ENCODE assay signal across 9 cellular contexts in genomic region chr14:89912667-89913211, GRCh38. TPM values are rescaled to one million over a fixed set of nuclear protein-coding genes. Genes with fewer than 3 reads are reported as not detected.
A peak's percentile ranks its signal among the peaks of the same experiment; 100 is the strongest.
DNase-seq lines count a peak whose midpoint lies in the region; ATAC-seq and TF ChIP-seq lines count a peak whose summit lies in the region.
"Had no signal": no experiment of that assay in that cellular context is flagged by ENCODE, and none has a peak within 500 bp of the region (broad histone marks: within the 10 kb centered on the region; RNA-seq: fewer than 3 reads in every experiment).

No MANE protein-coding gene starts in this region.

- H3K27me3 Mint-ChIP-seq in GM23338 (ENCODE audit: insufficient read depth, low read depth, poor library complexity) (peaks cover 9% of the 10 kb centered on the region), nephron progenitor cell (ENCODE audit: low read depth, poor library complexity) (peaks cover 4% of the 10 kb centered on the region)
- peaks cover 1 to 7% of the 10 kb centered on the region in 2 donors for H3K27me3 Mint-ChIP-seq in CD8-positive, alpha-beta memory T cell

- no peak for ATAC-seq in GM23338
- ATAC-seq in GM18867 (IDR thresholded peaks at IDR 0.05; ENCODE audit: unreplicated experiment), result no peak

- no peak for TF ChIP-seq CTCF in GM23338 (conservative IDR thresholded peaks at IDR 0.05; ENCODE audit: low read depth in 2 of 2)
- no peak for TF ChIP-seq CTCF in fibroblast of villous mesenchyme (IDR thresholded peaks at IDR 0.05; ENCODE audit: insufficient read depth, low read depth, low read length)
- TF ChIP-seq CTCF in nephron progenitor cell (IDR thresholded peaks at IDR 0.05), result no peak
- no peak for TF ChIP-seq CTCF in vagina (IDR thresholded peaks at IDR 0.05)

- H3K79me2 ChIP-seq in GM23338 (replicated peaks; ENCODE audit: insufficient read depth), result no peaks in the 10 kb centered on the region

- H3K9me2 ChIP-seq in GM23338 (ENCODE audit: insufficient read depth), result no peaks in the 10 kb centered on the region

- no peak overlapping the region; the same call in 2 of the 3 replicates for H3K4me3 Mint-ChIP-seq in GM23338
- no peak overlapping the region for H3K4me3 Mint-ChIP-seq in nephron progenitor cell
- no peak overlapping the region for H3K4me3 Mint-ChIP-seq in CD8-positive, alpha-beta memory T cell

- POLR2A ChIA-PET in CD8-positive, alpha-beta memory T cell (lab: Charles Lee), result no interaction called here

- H3K4me1 ChIP-seq in GM23338 (ENCODE audit: insufficient read depth), result peaks cover 31% of the 10 kb centered on the region
- H3K4me1 ChIP-seq in CD8-positive, alpha-beta memory T cell (ENCODE audit: insufficient read depth, low read length), result no peaks in the 10 kb centered on the region
- no peaks in the 10 kb centered on the region for H3K4me1 ChIP-seq in vagina

- H2AFZ ChIP-seq in GM23338, result no peak overlapping the region

- H3K36me3 ChIP-seq in GM23338 (ENCODE audit: insufficient read depth), result no peaks in the 10 kb centered on the region
- no peaks in the 10 kb centered on the region for H3K36me3 ChIP-seq in CD8-positive, alpha-beta memory T cell (ENCODE audit: insufficient read depth, low read length)
- H3K36me3 ChIP-seq in vagina, result no peaks in the 10 kb centered on the region
- H3K36me3 ChIP-seq: neutrophil had no signal

- peak; percentile 53 for DNase-seq in GM23338 (ENCODE audit: low spot score)
- DNase-seq in RPMI7951 (ENCODE audit: low read depth), result peak; percentile 90
- DNase-seq in fibroblast of villous mesenchyme (ENCODE audit: low read depth), result peak; percentile 97
- DNase-seq in retina, result peak; percentile 67
- DNase-seq in nephron progenitor cell, result no peak
- no peak for DNase-seq in CD8-positive, alpha-beta memory T cell
- DNase-seq in vagina (ENCODE audit: extremely low spot score in 2 of 2), result no peak

- no peaks in the 10 kb centered on the region for H4K20me1 ChIP-seq in GM23338 (replicated peaks; ENCODE audit: insufficient read depth)

- TF ChIP-seq POLR2A in vagina (IDR thresholded peaks at IDR 0.05), result no peak

- CTCF ChIA-PET in CD8-positive, alpha-beta memory T cell (lab: Charles Lee), result interaction anchor here (1.0 to 3.8 kb wide), 2 partner anchors 872 to 886 kb away, joined by 3 to 16 read pairs; no protein-coding TSS in a partner anchor

- H3F3A ChIP-seq in GM23338 (replicated peaks; ENCODE audit: low read depth), result no peaks in the 10 kb centered on the region

- H3K36me3 Mint-ChIP-seq in GM23338 (ENCODE audit: low read depth) (no peaks in the 10 kb centered on the region), nephron progenitor cell (ENCODE audit: low read depth) (peaks cover 6% of the 10 kb centered on the region)
- H3K36me3 Mint-ChIP-seq in CD8-positive, alpha-beta memory T cell, result no peaks in the 10 kb centered on the region

- no peaks in the 10 kb centered on the region for H3K27me3 ChIP-seq in GM23338 (ENCODE audit: insufficient read depth)
- H3K27me3 ChIP-seq in CD8-positive, alpha-beta memory T cell (ENCODE audit: insufficient read depth, low read length, poor library complexity, severe bottlenecking), result no peaks in the 10 kb centered on the region
- H3K27me3 ChIP-seq in vagina, result no peaks in the 10 kb centered on the region

- H3K4me3 ChIP-seq in GM23338 (no peak overlapping the region), fibroblast of villous mesenchyme (ENCODE audit: low read depth, low read length) (no peak overlapping the region), vagina (no peak overlapping the region)
- H3K4me3 ChIP-seq in CD8-positive, alpha-beta memory T cell (ENCODE audit: low read length), result no peak overlapping the region

- H3K9me3 Mint-ChIP-seq in GM23338 (no peaks in the 10 kb centered on the region), nephron progenitor cell (no peaks in the 10 kb centered on the region)
- H3K9me3 Mint-ChIP-seq in CD8-positive, alpha-beta memory T cell, result no peaks in the 10 kb centered on the region

- H3K4me1 Mint-ChIP-seq in GM23338 (peaks cover 44% of the 10 kb centered on the region), nephron progenitor cell (peaks cover 28% of the 10 kb centered on the region)
- H3K4me1 Mint-ChIP-seq in CD8-positive, alpha-beta memory T cell, result peaks cover 2 to 4% (median 4%) of the 10 kb centered on the region in 3 donors

- intact Hi-C loops in vagina (cut with DNase I), result loop anchor here (5.0 kb wide), 1 partner anchor 870 kb away; no protein-coding TSS in a partner anchor

- H3K4me2 ChIP-seq in GM23338, result no peak overlapping the region

- no peak overlapping the region for H3K27ac ChIP-seq in GM23338 (ENCODE audit: low read depth)
- no peak overlapping the region for H3K27ac ChIP-seq in CD8-positive, alpha-beta memory T cell (ENCODE audit: low read depth, low read length)
- H3K27ac ChIP-seq in vagina, result no peak overlapping the region
- H3K27ac ChIP-seq: neutrophil had no signal

- H3K27ac Mint-ChIP-seq in GM23338 (peak overlapping the region; percentile 71; the same call in 1 of the 2 replicates), nephron progenitor cell (no peak overlapping the region)
- H3K27ac Mint-ChIP-seq in CD8-positive, alpha-beta memory T cell, result peak overlapping the region in 1 of 8 donors; percentile 8

- no peaks in the 10 kb centered on the region for H3K9me3 ChIP-seq in CD8-positive, alpha-beta memory T cell (ENCODE audit: low read length)
- no peaks in the 10 kb centered on the region for H3K9me3 ChIP-seq in vagina
- H3K9me3 ChIP-seq: neutrophil had no signal

TF ChIP-seq in GM23338, 12 proteins besides CTCF, POLR2A, EP300 and RAD21 (continues in another document):
- TF ChIP-seq REST (IDR thresholded peaks at IDR 0.05; ENCODE audit: unreplicated experiment) (no peak), ZNF331 (CRISPR knock-in tag; IDR thresholded peaks at IDR 0.05; ENCODE audit: low read depth) (no peak), POLR2AphosphoS5 (IDR thresholded peaks at IDR 0.05; ENCODE audit: low read depth) (no peak), STAT1 (IDR thresholded peaks at IDR 0.05; ENCODE audit: unreplicated experiment) (no peak), JUNB (IDR thresholded peaks at IDR 0.05; ENCODE audit: unreplicated experiment) (no peak), EZH2phosphoT487 (IDR thresholded peaks at IDR 0.05; ENCODE audit: unreplicated experiment) (no peak), ZNF114 (CRISPR knock-in tag; IDR thresholded peaks at IDR 0.05) (no peak)
- TF ChIP-seq, protein P1, sequence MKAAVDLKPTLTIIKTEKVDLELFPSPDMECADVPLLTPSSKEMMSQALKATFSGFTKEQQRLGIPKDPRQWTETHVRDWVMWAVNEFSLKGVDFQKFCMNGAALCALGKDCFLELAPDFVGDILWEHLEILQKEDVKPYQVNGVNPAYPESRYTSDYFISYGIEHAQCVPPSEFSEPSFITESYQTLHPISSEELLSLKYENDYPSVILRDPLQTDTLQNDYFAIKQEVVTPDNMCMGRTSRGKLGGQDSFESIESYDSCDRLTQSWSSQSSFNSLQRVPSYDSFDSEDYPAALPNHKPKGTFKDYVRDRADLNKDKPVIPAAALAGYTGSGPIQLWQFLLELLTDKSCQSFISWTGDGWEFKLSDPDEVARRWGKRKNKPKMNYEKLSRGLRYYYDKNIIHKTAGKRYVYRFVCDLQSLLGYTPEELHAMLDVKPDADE (IDR thresholded peaks at IDR 0.05), result no peak

RNA-seq across cellular contexts. Expression of gene EFCAB11, which starts 41.8 kb away (rescaled TPM):
- total RNA-seq in GM23338 (2014; rRNA removed; shearing (Covaris generic)), result 6.6 and 7.7 TPM in 2 replicates
- 21.5 and 24.6 TPM in 2 replicates for polyA plus RNA-seq in GM23338 (2016; fragmentation: Nextera tagmentation; extraction: Ambion mirVana)
- 13.5 and 18.6 TPM in 2 replicates for total RNA-seq in RPMI7951 (2014; rRNA removed; shearing (Covaris generic))
- total RNA-seq in fibroblast of villous mesenchyme, result 5.2 TPM in 2 replicates
- total RNA-seq in CD8-positive, alpha-beta memory T cell, result 10 to 100 TPM in 1 of 2 experiments, 1 to 10 TPM in 1; 9.8 to 12.1 TPM
- polyA plus RNA-seq in CD8-positive, alpha-beta memory T cell, result 2.0 TPM
- 9.6 TPM for total RNA-seq in vagina

RNA-seq across cellular contexts. Expression of gene TDP1, which starts 43.0 kb away (rescaled TPM):
- 49.8 and 63.6 TPM in 2 replicates for total RNA-seq in GM23338 (2014; rRNA removed; shearing (Covaris generic))
- 23.0 and 24.2 TPM in 2 replicates for polyA plus RNA-seq in GM23338 (2016; fragmentation: Nextera tagmentation; extraction: Ambion mirVana)
- total RNA-seq in RPMI7951 (2014; rRNA removed; shearing (Covaris generic)), result 41.2 and 48.7 TPM in 2 replicates
- 17.4 and 24.2 TPM in 2 replicates for total RNA-seq in fibroblast of villous mesenchyme
- total RNA-seq in CD8-positive, alpha-beta memory T cell, result 10 to 100 TPM; 82.2 to 84.2 TPM
- 38.7 TPM for polyA plus RNA-seq in CD8-positive, alpha-beta memory T cell
- total RNA-seq in vagina, result 10.8 TPM

Comparison
In these comparisons a context has a peak if more than half of its experiments do, and no peak if none do; other contexts are left out.
1. DNase-seq: peak in GM23338 (single experiment), RPMI7951 (single experiment), fibroblast of villous mesenchyme (single experiment) and retina (single experiment); none in nephron progenitor cell (single experiment), CD8-positive, alpha-beta memory T cell (0 of 5) and vagina (0 of 2).